In the genomic region with DNA sequence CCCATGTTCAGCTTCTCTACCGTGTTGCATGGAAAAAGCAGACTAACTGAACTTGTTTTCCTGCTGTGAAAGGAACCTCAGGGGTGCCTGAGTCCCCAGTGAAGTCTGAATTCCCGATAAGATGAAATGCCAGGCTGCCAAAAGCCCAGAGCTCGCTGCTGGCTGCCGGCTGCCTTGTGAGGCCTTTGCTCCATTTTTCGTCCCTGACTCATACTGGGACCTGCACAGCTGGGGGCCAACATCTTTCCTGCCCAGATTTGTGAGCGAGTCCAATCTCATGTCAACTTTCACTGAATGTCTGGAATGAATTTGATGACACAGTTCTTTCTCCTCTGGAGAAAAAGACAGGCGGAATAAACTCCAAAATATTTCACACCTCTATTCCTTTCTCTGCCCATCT, we compare ENCODE assay signal across 23 cellular contexts.
A peak's percentile ranks its signal among the peaks of the same experiment; 100 is the strongest.
DNase-seq lines count a peak whose midpoint lies in the region; ATAC-seq and TF ChIP-seq lines count a peak whose summit lies in the region.
"Had no signal": no experiment of that assay in that cellular context is flagged by ENCODE, and none has a peak within 500 bp of the region (broad histone marks: within the 10 kb centered on the region; RNA-seq: fewer than 3 reads in every experiment).

No MANE protein-coding gene starts in this region.

- peaks cover 25% of the 10 kb centered on the region for H3K4me1 Mint-ChIP-seq in osteocyte (ENCODE audit: unreplicated experiment)
- H3K4me1 Mint-ChIP-seq in T-helper 17 cell: no peaks in the 10 kb centered on the region
- no peaks in the 10 kb centered on the region for H3K4me1 Mint-ChIP-seq in activated CD8-positive, alpha-beta memory T cell treated with anti-CD3 and anti-CD28 coated beads, Interleukin-2, amount 10 ng/mL, durations not matched to agents 7 days and 5 days

- H3K9me3 ChIP-seq in T-helper 17 cell (ENCODE audit: control insufficient read depth, low read length, poor library complexity, severe bottlenecking): no peaks in the 10 kb centered on the region
- H3K9me3 ChIP-seq: transverse colon had no signal

- H3K27ac Mint-ChIP-seq in osteocyte (ENCODE audit: unreplicated experiment): peak overlapping the region; percentile 81
- no peak overlapping the region for H3K27ac Mint-ChIP-seq in T-helper 17 cell
- H3K27ac Mint-ChIP-seq in activated CD8-positive, alpha-beta memory T cell treated with anti-CD3 and anti-CD28 coated beads, Interleukin-2, amount 10 ng/mL, durations not matched to agents 7 days and 5 days: no peak overlapping the region
- H3K27ac Mint-ChIP-seq: activated CD4-positive, alpha-beta memory T cell treated with anti-CD3 and anti-CD28 coated beads for 36 hours; activated naive CD4-positive, alpha-beta T cell treated with anti-CD3 and anti-CD28 coated beads, Interleukin-2, amount 50 U/mL, for 72 hours had no signal

- TF ChIP-seq CTCF in fibroblast of mammary gland (conservative IDR thresholded peaks at IDR 0.05; ENCODE audit: control insufficient read depth, insufficient read depth, low read depth, low read length) (no peak), osteocyte (IDR thresholded peaks at IDR 0.05) (no peak)

- CTCF ChIA-PET in activated CD8-positive, alpha-beta memory T cell treated with anti-CD3 and anti-CD28 coated beads, Interleukin-2, amount 10 ng/mL, durations not matched to agents 7 days and 5 days (lab: Charles Lee): no interaction called here

- peaks cover 8% of the 10 kb centered on the region for H3K9me3 Mint-ChIP-seq in osteocyte (ENCODE audit: unreplicated experiment)
- H3K9me3 Mint-ChIP-seq in activated CD8-positive, alpha-beta memory T cell treated with anti-CD3 and anti-CD28 coated beads, Interleukin-2, amount 10 ng/mL, durations not matched to agents 7 days and 5 days (ENCODE audit: low read depth): peaks cover 13% of the 10 kb centered on the region

- no peaks in the 10 kb centered on the region for H3K36me3 Mint-ChIP-seq in osteocyte (ENCODE audit: unreplicated experiment)
- no peaks in the 10 kb centered on the region for H3K36me3 Mint-ChIP-seq in T-helper 17 cell (ENCODE audit: low read depth)
- no peaks in the 10 kb centered on the region for H3K36me3 Mint-ChIP-seq in activated CD8-positive, alpha-beta memory T cell treated with anti-CD3 and anti-CD28 coated beads, Interleukin-2, amount 10 ng/mL, durations not matched to agents 7 days and 5 days
- H3K36me3 Mint-ChIP-seq: activated CD4-positive, alpha-beta memory T cell treated with anti-CD3 and anti-CD28 coated beads for 36 hours had no signal

- ATAC-seq in T-helper 17 cell: no peak
- ATAC-seq in HG03280 (IDR thresholded peaks at IDR 0.05; ENCODE audit: unreplicated experiment): no peak
- no peak for ATAC-seq in activated CD8-positive, alpha-beta memory T cell treated with anti-CD3 and anti-CD28 coated beads, Interleukin-2, amount 10 ng/mL, durations not matched to agents 7 days and 5 days
- ATAC-seq in HG03108 (IDR thresholded peaks at IDR 0.05; ENCODE audit: unreplicated experiment): no peak
- ATAC-seq: activated naive CD4-positive, alpha-beta T cell treated with anti-CD3 and anti-CD28 coated beads, Interleukin-2, amount 50 U/mL, for 72 hours; heart right ventricle had no signal

- DNase-seq in ELF-1 (ENCODE audit: low read depth, low spot score) (peak; percentile 17), T1000 (lab: John Stamatoyannopoulos, UW) (peak; percentile 1), fibroblast of mammary gland (ENCODE audit: low read depth) (peak; percentile 70), osteocyte (ENCODE audit: extremely low spot score, unreplicated experiment) (no peak), T-helper 17 cell (no peak)
- DNase-seq in activated CD8-positive, alpha-beta memory T cell treated with anti-CD3 and anti-CD28 coated beads, Interleukin-2, amount 10 ng/mL, durations not matched to agents 7 days and 5 days: no peak
- DNase-seq: activated CD4-positive, alpha-beta memory T cell treated with anti-CD3 and anti-CD28 coated beads for 36 hours; activated T-cell treated with anti-CD3 and anti-CD28 coated beads, Interleukin-2, amount 50 U/mL, for 48 hours; DND-41; effector CD4-positive, alpha-beta T cell; H7; heart right ventricle; KG1; NCI-H1092; NCI-H2107; NCI-H524; SHP77; stimulated activated naive CD4-positive, alpha-beta T cell treated with Interleukin-2 at 50 U/mL for 16 hours; T-helper 1 cell; transverse colon had no signal

- no peak overlapping the region for H3K4me3 Mint-ChIP-seq in osteocyte (ENCODE audit: unreplicated experiment)
- H3K4me3 Mint-ChIP-seq in T-helper 17 cell: no peak overlapping the region
- no peak overlapping the region for H3K4me3 Mint-ChIP-seq in activated CD8-positive, alpha-beta memory T cell treated with anti-CD3 and anti-CD28 coated beads, Interleukin-2, amount 10 ng/mL, durations not matched to agents 7 days and 5 days
- H3K4me3 Mint-ChIP-seq: activated CD4-positive, alpha-beta memory T cell treated with anti-CD3 and anti-CD28 coated beads for 36 hours had no signal

- H3K27me3 Mint-ChIP-seq in osteocyte (ENCODE audit: unreplicated experiment) (no peaks in the 10 kb centered on the region), T-helper 17 cell (no peaks in the 10 kb centered on the region)
- H3K27me3 Mint-ChIP-seq in activated CD8-positive, alpha-beta memory T cell treated with anti-CD3 and anti-CD28 coated beads, Interleukin-2, amount 10 ng/mL, durations not matched to agents 7 days and 5 days: no peaks in the 10 kb centered on the region
- H3K27me3 Mint-ChIP-seq: activated CD4-positive, alpha-beta memory T cell treated with anti-CD3 and anti-CD28 coated beads for 36 hours had no signal

- H3K4me3 ChIP-seq in fibroblast of mammary gland (ENCODE audit: control insufficient read depth, low read depth, low read length): no peak overlapping the region
- H3K4me3 ChIP-seq: heart right ventricle, transverse colon had no signal

Comparison
In these comparisons a context has a peak if more than half of its experiments do, and no peak if none do; other contexts are left out.
1. DNase-seq: peak in ELF-1 (single experiment), T1000 (single experiment) and fibroblast of mammary gland (single experiment); none in osteocyte (single experiment), T-helper 17 cell (0 of 3) and activated CD8-positive, alpha-beta memory T cell treated with anti-CD3 and anti-CD28 coated beads, Interleukin-2, amount 10 ng/mL, durations not matched to agents 7 days and 5 days (single experiment).